In genomic region chr18:69528439-69528838, GRCh38 we compare ENCODE assay signal across 26 cellular contexts.
DNase-seq lines count a peak whose midpoint lies in the region; ATAC-seq, FAIRE-seq and TF ChIP-seq lines count a peak whose summit lies in the region.
"Had no signal": no experiment of that assay in that cellular context is flagged by ENCODE, and none has a peak within 500 bp of the region (broad histone marks: within the 10 kb centered on the region; RNA-seq: fewer than 3 reads in every experiment).

No MANE protein-coding gene starts in this region.

- DNase-seq in NCI-H226 (peak; percentile 31), astrocyte of the hippocampus (ENCODE audit: low read depth, low spot score) (peak; percentile 61), fibroblast of pulmonary artery (ENCODE audit: low read depth) (peak; percentile 62), urothelium cell line (ENCODE audit: low spot score) (peak; percentile 3), NCI-H1436 treated with DMSO at 0.1 percent for 48 hours (lab: John Stamatoyannopoulos, UW) (no peak), MV-4-11 (lab: John Stamatoyannopoulos, UW) (no peak)
- DNase-seq: activated CD4-positive, alpha-beta T cell treated with anti-CD3 and anti-CD28 coated beads for 36 hours; activated CD8-positive, alpha-beta memory T cell treated with anti-CD3 and anti-CD28 coated beads for 24 hours; activated T-cell treated with anti-CD3 and anti-CD28 coated beads, Interleukin-2, amount 50 U/mL, for 1 hour; adrenal gland; AML-193; CD4-positive, alpha-beta memory T cell; EL; gastrocnemius medialis; HCEC 1CT; left ventricle myocardium superior; natural killer cell; NCI-H1417 treated with DMSO at 0.1 percent for 48 hours; NCI-H2107; pancreas; right lobe of liver; T-helper 2 cell had no signal

- no peak overlapping the region for H3K4me3 ChIP-seq in fibroblast of pulmonary artery (replicated peaks; ENCODE audit: low read depth, low read length)
- H3K4me3 ChIP-seq: adrenal gland, gastrocnemius medialis, hepatocyte, pancreas, right lobe of liver, tibial nerve had no signal

- no peak for FAIRE-seq in urothelium cell line (lab: Jason Lieb, UNC)
- FAIRE-seq: islet of Langerhans, pancreas had no signal

- TF ChIP-seq CTCF in fibroblast of pulmonary artery (IDR thresholded peaks at IDR 0.05; ENCODE audit: low read length, missing control alignments) = no peak

- no peak for ATAC-seq in GM18517 (IDR thresholded peaks at IDR 0.05; ENCODE audit: unreplicated experiment)
- ATAC-seq: activated CD4-positive, alpha-beta T cell treated with anti-CD3 and anti-CD28 coated beads for 36 hours; gastrocnemius medialis; left ventricle myocardium superior; natural killer cell; pancreas; right lobe of liver had no signal

Comparison
In these comparisons a context has a peak if more than half of its experiments do, and no peak if none do; other contexts are left out.
1. DNase-seq: peak in NCI-H226 (single experiment), astrocyte of the hippocampus (single experiment), fibroblast of pulmonary artery (single experiment) and urothelium cell line (single experiment); none in NCI-H1436 treated with DMSO at 0.1 percent for 48 hours (single experiment) and MV-4-11 (single experiment).